22 cellular contexts compared by ENCODE assay signal in the genomic region with DNA sequence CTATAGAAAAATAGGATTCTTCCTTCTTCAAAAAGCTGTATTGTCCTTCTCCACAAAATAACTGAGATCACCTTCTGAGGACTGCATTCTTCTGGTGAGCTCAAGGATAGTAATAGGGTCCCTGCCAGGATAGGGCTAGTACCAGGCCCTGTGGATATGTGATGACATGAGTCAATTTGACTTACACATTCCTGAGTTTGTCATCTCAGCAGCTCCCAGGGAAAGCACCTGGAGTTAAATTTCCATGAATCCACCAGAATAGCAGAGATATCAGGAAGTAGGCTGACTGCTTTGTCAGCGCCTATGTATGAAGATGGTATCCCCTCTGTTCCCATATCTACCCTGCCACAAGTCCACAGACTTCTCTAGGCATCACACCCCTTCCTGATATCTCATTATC.
"Had no signal": no experiment of that assay in that cellular context is flagged by ENCODE, and none has a peak within 500 bp of the region (broad histone marks: within the 10 kb centered on the region; RNA-seq: fewer than 3 reads in every experiment).

No MANE protein-coding gene starts in this region.

- H3K27ac ChIP-seq: colonic mucosa, gastrocnemius medialis, prostate gland, skin epidermis, suprapubic skin, upper lobe of left lung had no signal

- ATAC-seq: activated CD8-positive, alpha-beta T cell treated with anti-CD3 and anti-CD28 coated beads, Interleukin-2, amount 10 ng/mL, durations not matched to agents 7 days and 5 days; activated naive CD4-positive, alpha-beta T cell treated with anti-CD3 and anti-CD28 coated beads, Interleukin-2, amount 50 U/mL, for 72 hours; activated T-cell treated with anti-CD3 and anti-CD28 coated beads, Interleukin-2, amount 50 U/mL, for 72 hours; gastrocnemius medialis; left ventricle myocardium superior; right cardiac atrium; stimulated activated naive CD8-positive, alpha-beta T cell treated with anti-CD3 and anti-CD28 coated beads, Interleukin-15, Interleukin-2, amounts not matched to agents 100 U/mL and 50 U/mL, for 24 hours had no signal

- H3K4me1 ChIP-seq: colonic mucosa, gastrocnemius medialis, prostate gland had no signal

- H3K27me3 ChIP-seq: colonic mucosa, gastrocnemius medialis, upper lobe of left lung had no signal

- DNase-seq: activated CD4-positive, alpha-beta T cell treated with anti-CD3 and anti-CD28 coated beads, Interleukin-2, amount 10 ng/mL, durations not matched to agents 24 days and 14 days; activated CD4-positive, CD25-positive, alpha-beta regulatory T cell; activated CD8-positive, alpha-beta memory T cell treated with anti-CD3 and anti-CD28 coated beads, Interleukin-2, amount 50 U/mL, for 4 hours; activated CD8-positive, alpha-beta T cell treated with anti-CD3 and anti-CD28 coated beads, Interleukin-2, amount 10 ng/mL, durations not matched to agents 7 days and 5 days; activated gamma-delta T cell; activated T-cell treated with anti-CD3 and anti-CD28 coated beads, Interleukin-2, amount 50 U/mL, for 72 hours; caudate nucleus; colonic mucosa; gastrocnemius medialis; kidney; left ventricle myocardium superior; nephron progenitor cell; occipital lobe; right cardiac atrium; stimulated activated CD4-positive, alpha-beta T cell treated with anti-CD3 and anti-CD28 coated beads, Interleukin-4, amount 100 ng/mL, for 24 hours; stimulated activated CD8-positive, alpha-beta memory T cell treated with anti-CD3 and anti-CD28 coated beads, Interleukin-4, amount 100 ng/mL, for 48 hours; stimulated activated naive CD8-positive, alpha-beta T cell treated with anti-CD3 and anti-CD28 coated beads, Interleukin-15, Interleukin-2, amounts not matched to agents 100 U/mL and 50 U/mL, for 24 hours had no signal

- H3K9me3 ChIP-seq: colonic mucosa, gastrocnemius medialis, prostate gland, suprapubic skin, upper lobe of left lung had no signal

- H3K36me3 ChIP-seq: colonic mucosa, gastrocnemius medialis, prostate gland, suprapubic skin, upper lobe of left lung had no signal

- H3K4me3 ChIP-seq: colonic mucosa, gastrocnemius medialis, prostate gland, skin epidermis, suprapubic skin, upper lobe of left lung had no signal

- FAIRE-seq: kidney had no signal
